In the genomic region with DNA sequence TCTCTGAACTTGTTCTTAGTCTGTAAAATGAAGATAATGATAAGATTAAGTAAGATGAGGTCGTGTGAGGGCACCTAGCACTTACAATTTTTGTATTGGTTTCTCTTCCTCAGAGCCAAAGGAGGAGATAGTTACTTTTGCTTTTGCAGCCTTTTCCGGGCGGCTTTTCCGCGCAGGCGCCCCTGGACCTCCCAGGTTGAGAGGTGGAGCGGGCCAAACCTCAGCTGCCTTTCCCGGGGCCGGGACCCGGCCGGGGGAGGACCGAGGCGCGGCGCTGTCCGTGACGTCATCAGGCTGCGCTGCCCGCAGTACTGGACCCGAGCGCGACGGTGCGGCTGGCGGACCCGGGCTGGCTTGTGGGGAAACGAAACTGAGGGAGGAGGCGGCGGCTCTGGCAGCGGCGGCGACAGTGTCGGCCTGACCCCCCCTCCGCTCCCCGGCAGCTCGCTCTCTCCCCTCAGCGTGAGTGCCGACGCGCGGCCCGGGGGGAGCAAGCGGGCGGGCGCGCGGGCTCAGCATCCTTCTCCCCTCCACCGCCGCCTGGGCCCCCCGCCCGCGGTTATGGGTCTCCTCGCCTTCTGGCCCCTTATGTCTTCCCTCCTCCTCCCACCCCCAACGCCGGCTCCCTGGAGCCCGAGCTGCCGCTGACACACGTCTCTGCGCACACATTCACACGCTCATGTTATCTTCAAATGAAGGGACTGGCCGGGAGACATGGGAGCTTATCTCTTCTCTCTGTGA, we compare ENCODE assay signal across 8 cellular contexts. TPM values are rescaled to one million over a fixed set of nuclear protein-coding genes. Genes with fewer than 3 reads are reported as not detected.
DNase-seq lines count a peak whose midpoint lies in the region; ATAC-seq and TF ChIP-seq lines count a peak whose summit lies in the region.

A gene with protein sequence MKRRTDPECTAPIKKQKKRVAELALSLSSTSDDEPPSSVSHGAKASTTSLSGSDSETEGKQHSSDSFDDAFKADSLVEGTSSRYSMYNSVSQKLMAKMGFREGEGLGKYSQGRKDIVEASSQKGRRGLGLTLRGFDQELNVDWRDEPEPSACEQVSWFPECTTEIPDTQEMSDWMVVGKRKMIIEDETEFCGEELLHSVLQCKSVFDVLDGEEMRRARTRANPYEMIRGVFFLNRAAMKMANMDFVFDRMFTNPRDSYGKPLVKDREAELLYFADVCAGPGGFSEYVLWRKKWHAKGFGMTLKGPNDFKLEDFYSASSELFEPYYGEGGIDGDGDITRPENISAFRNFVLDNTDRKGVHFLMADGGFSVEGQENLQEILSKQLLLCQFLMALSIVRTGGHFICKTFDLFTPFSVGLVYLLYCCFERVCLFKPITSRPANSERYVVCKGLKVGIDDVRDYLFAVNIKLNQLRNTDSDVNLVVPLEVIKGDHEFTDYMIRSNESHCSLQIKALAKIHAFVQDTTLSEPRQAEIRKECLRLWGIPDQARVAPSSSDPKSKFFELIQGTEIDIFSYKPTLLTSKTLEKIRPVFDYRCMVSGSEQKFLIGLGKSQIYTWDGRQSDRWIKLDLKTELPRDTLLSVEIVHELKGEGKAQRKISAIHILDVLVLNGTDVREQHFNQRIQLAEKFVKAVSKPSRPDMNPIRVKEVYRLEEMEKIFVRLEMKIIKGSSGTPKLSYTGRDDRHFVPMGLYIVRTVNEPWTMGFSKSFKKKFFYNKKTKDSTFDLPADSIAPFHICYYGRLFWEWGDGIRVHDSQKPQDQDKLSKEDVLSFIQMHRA (plus strand): TSS at position 306 of the 741 bp plus-strand sequence. CDS start 2,409 bp downstream, outside the sequence.

- peak within 1 kb of the TSS; percentile 96 for H3K4me3 Mint-ChIP-seq in activated T-cell treated with anti-CD3 and anti-CD28 coated beads, Interleukin-2, amount 50 U/mL, for 24 hours

- no peaks in the 10 kb centered on the region for H3K27me3 ChIP-seq in mucosa of rectum (ENCODE audit: control insufficient read depth in 2 of 2, insufficient read depth in 2 of 2, low read length in 2 of 2)

- peak within 1 kb of the TSS; percentile 98 for H3K27ac Mint-ChIP-seq in activated T-cell treated with anti-CD3 and anti-CD28 coated beads, Interleukin-2, amount 50 U/mL, for 24 hours

- peaks cover 16 to 19% of the 10 kb centered on the region in 2 donors for H3K36me3 ChIP-seq in mucosa of rectum (ENCODE audit: control insufficient read depth in 2 of 2, insufficient read depth in 2 of 2, low read length in 2 of 2)

- peak within 1 kb of the TSS; percentile 79 to 87 for H3K9ac ChIP-seq in mucosa of rectum (ENCODE audit: low read depth in 1 of 2, low read length in 2 of 2)

- H3K4me3 ChIP-seq in Jurkat, Clone E6-1 (ENCODE audit: low read length), result peak within 1 kb of the TSS; percentile 96
- H3K4me3 ChIP-seq in mucosa of rectum (ENCODE audit: low read length in 2 of 2), result peak within 1 kb of the TSS; percentile 94

- ATAC-seq in GM21717 (IDR thresholded peaks at IDR 0.05; ENCODE audit: unreplicated experiment), result peak; percentile 81

- peak; percentile 80 for TF ChIP-seq POLR2A in erythroblast (IDR thresholded peaks at IDR 0.05; ENCODE audit: low read length)

- DNase-seq in DMS53 (lab: John Stamatoyannopoulos, UW), result peak; percentile 94
- DNase-seq in Jurkat, Clone E6-1 (ENCODE audit: low read depth, low spot score), result peak; percentile 84
- peak; percentile 98 for DNase-seq in activated T-cell treated with anti-CD3 and anti-CD28 coated beads, Interleukin-2, amount 50 U/mL, for 24 hours
- DNase-seq in erythroblast (lab: John Stamatoyannopoulos, UW), result peak; percentile 94 to 97
- DNase-seq in stimulated activated CD8-positive, alpha-beta memory T cell treated with anti-CD3 and anti-CD28 coated beads, Interleukin-4, amount 100 ng/mL, for 48 hours, result peak; percentile 99

- H3K27ac ChIP-seq in mucosa of rectum (ENCODE audit: low read depth in 2 of 2, low read length in 2 of 2), result peak within 1 kb of the TSS; percentile 60 to 89

- peaks cover 1% of the 10 kb centered on the region for H3K27me3 Mint-ChIP-seq in activated T-cell treated with anti-CD3 and anti-CD28 coated beads, Interleukin-2, amount 50 U/mL, for 24 hours

- H3K36me3 Mint-ChIP-seq in activated T-cell treated with anti-CD3 and anti-CD28 coated beads, Interleukin-2, amount 50 U/mL, for 24 hours (ENCODE audit: low read depth), result peaks cover 37% of the 10 kb centered on the region

- peaks cover 46% of the 10 kb centered on the region for H3K4me1 Mint-ChIP-seq in activated T-cell treated with anti-CD3 and anti-CD28 coated beads, Interleukin-2, amount 50 U/mL, for 24 hours (ENCODE audit: low read depth)

- H3K9me3 ChIP-seq in mucosa of rectum (ENCODE audit: control insufficient read depth in 2 of 2, low read length in 2 of 2), result no peaks in the 10 kb centered on the region

- no peaks in the 10 kb centered on the region for H3K9me3 Mint-ChIP-seq in activated T-cell treated with anti-CD3 and anti-CD28 coated beads, Interleukin-2, amount 50 U/mL, for 24 hours

- peaks cover 4 to 9% of the 10 kb centered on the region in 2 donors for H3K4me1 ChIP-seq in mucosa of rectum (ENCODE audit: control insufficient read depth in 2 of 2, insufficient read depth in 2 of 2, low read length in 2 of 2)

TF ChIP-seq in PFSK-1, 5 proteins besides CTCF, POLR2A, EP300 and RAD21:
- peak; percentile 87 for TF ChIP-seq POLR2AphosphoS5 (IDR thresholded peaks at IDR 0.05; ENCODE audit: low read depth, low read length)
- TF ChIP-seq REST (IDR thresholded peaks at IDR 0.05; ENCODE audit: insufficient read depth in 1 of 2, low read depth in 2 of 2, low read length in 2 of 2), result no peak
- TF ChIP-seq SIN3A (IDR thresholded peaks at IDR 0.05; ENCODE audit: borderline replicate concordance, insufficient read depth, low read length), result peak; percentile 88; the same call in 1 of the 2 replicates
- TF ChIP-seq TAF1 (IDR thresholded peaks at IDR 0.05; ENCODE audit: borderline replicate concordance, insufficient read depth, low read length), result peak; percentile 46; the same call in 1 of the 2 replicates
- TF ChIP-seq FOXP2 (optimal IDR thresholded peaks at IDR 0.05; ENCODE audit: borderline replicate concordance, extremely low read depth, extremely low read length, insufficient read depth), result peak; percentile 92

RNA-seq across cellular contexts. Expression of the gene that starts here (rescaled TPM):
- polyA plus RNA-seq in Jurkat, Clone E6-1 (2012; ENCODE audit: insufficient read depth, insufficient read length), result 51.1 TPM
- polyA plus RNA-seq in PFSK-1 (2012; ENCODE audit: insufficient read length, low read depth), result 29.1 TPM

Comparison
In these comparisons a context has a peak if more than half of its experiments do, and no peak if none do; other contexts are left out.
1. Peak in every context shown above with its lines: DNase-seq, ATAC-seq, H3K4me3 ChIP-seq and H3K27ac ChIP-seq.